In the genomic region with DNA sequence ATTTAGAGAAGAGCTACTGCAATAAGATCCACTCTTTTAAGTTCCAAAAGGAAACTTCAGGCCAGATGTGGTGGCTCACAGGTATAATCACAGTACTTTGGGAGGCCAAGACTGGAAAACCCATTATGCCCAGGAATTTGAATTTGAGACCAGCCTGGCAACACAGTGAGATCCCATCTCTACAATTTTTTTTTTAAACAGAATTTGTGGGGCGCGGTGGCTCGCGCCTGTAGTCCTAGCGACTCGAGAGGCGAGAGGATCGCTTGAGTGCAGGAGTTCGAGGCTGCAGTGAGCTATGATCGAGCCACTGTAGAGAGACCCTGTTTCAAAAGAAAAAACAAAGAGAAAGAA, we compare ENCODE assay signal across 8 cellular contexts. TPM values are rescaled to one million over a fixed set of nuclear protein-coding genes. Genes with fewer than 3 reads are reported as not detected.
A peak's percentile ranks its signal among the peaks of the same experiment; 100 is the strongest.
DNase-seq lines count a peak whose midpoint lies in the region; ATAC-seq, FAIRE-seq and TF ChIP-seq lines count a peak whose summit lies in the region.

No MANE protein-coding gene starts in this region.

- TF ChIP-seq CTCF in HepG2 (CRISPR knock-in tag; IDR thresholded peaks at IDR 0.05) (no peak), thyroid gland (IDR thresholded peaks at IDR 0.05) (no peak)

- TF ChIP-seq RAD21 in HepG2 (CRISPR knock-in tag; IDR thresholded peaks at IDR 0.05) = no peak

- no peaks in the 10 kb centered on the region; a peak in 1 of 5 replicates for H3K27me3 ChIP-seq in HepG2 (ENCODE audit: control insufficient read depth in 1 of 2, insufficient read depth in 2 of 2, low read length in 2 of 2)
- no peaks in the 10 kb centered on the region for H3K27me3 ChIP-seq in thyroid gland

- H3K27ac Mint-ChIP-seq in activated naive CD8-positive, alpha-beta T cell treated with anti-CD3 and anti-CD28 coated beads, Interleukin-2, amount 50 U/mL, for 24 hours = peak overlapping the region; percentile 91

- H3K4me1 ChIP-seq in HepG2 (ENCODE audit: insufficient read depth, low read length) (peaks cover 35% of the 10 kb centered on the region), thyroid gland (peaks cover 5 to 24% of the 10 kb centered on the region in 2 donors)

- H3K9ac ChIP-seq in HepG2 (ENCODE audit: insufficient read depth, low read depth, low read length) = peak overlapping the region; percentile 96

- no peaks in the 10 kb centered on the region for H3K9me3 Mint-ChIP-seq in activated naive CD8-positive, alpha-beta T cell treated with anti-CD3 and anti-CD28 coated beads, Interleukin-2, amount 50 U/mL, for 24 hours

- peaks cover 28% of the 10 kb centered on the region for H3K79me2 ChIP-seq in HepG2 (ENCODE audit: insufficient read depth, low read length)

- no peak for FAIRE-seq in HepG2 (lab: Jason Lieb, UNC)

- BruUV-seq in HepG2 (replicated peaks; lab: Mats Ljungman, UMichigan) = no TSS peak

- H3K27ac ChIP-seq in HepG2 (ENCODE audit: extremely low read length, insufficient read depth, low read length) (peak overlapping the region; percentile 90), thyroid gland (peak overlapping the region in 2 of 3 donors; percentile 78 to 85)

- in situ Hi-C loops in HepG2 (cut with HindIII; ENCODE audit: extremely low pct_ligation_motif_present, low pct_unique_long_range_greater_than_20kb) = no loop called here

- peaks cover 0 to 18% of the 10 kb centered on the region in 2 experiments; a peak in 3 of 5 replicates for H3K36me3 ChIP-seq in HepG2 (replicated peaks in 1 of 2; ENCODE audit: control insufficient read depth in 1 of 2, insufficient read depth in 2 of 2, low read length in 2 of 2)
- H3K36me3 ChIP-seq in thyroid gland = no peaks in the 10 kb centered on the region

- TF ChIP-seq POLR2A in HepG2 (IDR thresholded peaks at IDR 0.05; ENCODE audit: insufficient read depth in 1 of 2, low read depth in 2 of 2, low read length in 2 of 2) (no peak), thyroid gland (IDR thresholded peaks at IDR 0.05) (no peak)

- H3K4me1 Mint-ChIP-seq in activated naive CD8-positive, alpha-beta T cell treated with anti-CD3 and anti-CD28 coated beads, Interleukin-2, amount 50 U/mL, for 24 hours = peaks cover 31% of the 10 kb centered on the region

- H3K9me3 ChIP-seq in HepG2 (ENCODE audit: low read length) = no peaks in the 10 kb centered on the region
- no peaks in the 10 kb centered on the region for H3K9me3 ChIP-seq in thyroid gland

- no peak for DNase-seq in activated CD4-positive, CD25-positive, alpha-beta regulatory T cell treated with anti-CD3 and anti-CD28 coated beads, Interleukin-2, amount 50 U/mL, for 72 hours
- DNase-seq in activated naive CD8-positive, alpha-beta T cell treated with anti-CD3 and anti-CD28 coated beads, Interleukin-2, amount 50 U/mL, for 24 hours = no peak
- no peak for DNase-seq in HepG2 (ENCODE audit: low spot score)
- no peak for DNase-seq in thyroid gland
- no peak for DNase-seq in COLO668 (lab: John Stamatoyannopoulos, UW; ENCODE audit: unreplicated experiment)
- DNase-seq in sciatic nerve (ENCODE audit: low spot score) = no peak
- no peak for DNase-seq in COR-L47 (lab: John Stamatoyannopoulos, UW)

- POLR2A ChIA-PET in HepG2 (lab: Yijun Ruan, JAX) = interaction anchor here (0.6 to 1.6 kb wide), 3 partner anchors 9 to 13 kb away, joined by 3 to 5 read pairs (median 5); no protein-coding TSS in a partner anchor

- TF ChIP-seq EP300 in HepG2 (IDR thresholded peaks at IDR 0.05; ENCODE audit: low read depth in 2 of 2, low read length in 2 of 2) (no peak), HepG2 (CRISPR knock-in tag; IDR thresholded peaks at IDR 0.05; ENCODE audit: borderline replicate concordance) (no peak)

- 2% methylated on average over 10 of the region's 10 CpGs for WGBS in HepG2 (ENCODE audit: low lambda C conversion rate)
- 3 to 6% methylated on average over 10 of the region's 10 CpGs for WGBS in thyroid gland, 2 donors

- CTCF ChIA-PET in HepG2 (lab: Yijun Ruan, JAX; ENCODE audit: low intra/inter-chr PET ratio, low total read pairs) = interaction anchor here (1.8 kb wide), 1 partner anchor 17 kb away, joined by 13 read pairs; no protein-coding TSS in a partner anchor

- ATAC-seq in activated CD4-positive, CD25-positive, alpha-beta regulatory T cell treated with anti-CD3 and anti-CD28 coated beads, Interleukin-2, amount 50 U/mL, for 24 hours = peak; percentile 13 to 14
- no peak for ATAC-seq in activated naive CD8-positive, alpha-beta T cell treated with anti-CD3 and anti-CD28 coated beads, Interleukin-2, amount 50 U/mL, for 24 hours
- ATAC-seq in HepG2 (no peak), sciatic nerve (no peak)

- peaks cover 9% of the 10 kb centered on the region; the same call in 1 of the 2 replicates for H4K20me1 ChIP-seq in HepG2 (ENCODE audit: insufficient read depth, low read length)

- H3K4me3 Mint-ChIP-seq in activated naive CD8-positive, alpha-beta T cell treated with anti-CD3 and anti-CD28 coated beads, Interleukin-2, amount 50 U/mL, for 24 hours = peak overlapping the region; percentile 96

- H3K27me3 Mint-ChIP-seq in activated naive CD8-positive, alpha-beta T cell treated with anti-CD3 and anti-CD28 coated beads, Interleukin-2, amount 50 U/mL, for 24 hours = no peaks in the 10 kb centered on the region

- no peaks in the 10 kb centered on the region for H3K36me3 Mint-ChIP-seq in activated naive CD8-positive, alpha-beta T cell treated with anti-CD3 and anti-CD28 coated beads, Interleukin-2, amount 50 U/mL, for 24 hours (ENCODE audit: low read depth)

- peak overlapping the region; percentile 60 for H2AFZ ChIP-seq in HepG2 (ENCODE audit: low read length)

- intact Hi-C loops in HepG2 (cut with micrococcal nuclease; ENCODE audit: unreplicated experiment) = loop anchor here (2.0 kb wide), 1 partner anchor 105 kb away; the partner anchor contains the start of genes EARS2 and UBFD1
- intact Hi-C loops in thyroid gland (cut with DNase I) = no loop called here
- intact Hi-C loops in sciatic nerve (cut with DNase I) = no loop called here

- H3K4me3 ChIP-seq in HepG2 (replicated peaks in 1 of 3; ENCODE audit: insufficient read depth in 1 of 3, low read depth in 2 of 3, low read length in 3 of 3) (peak overlapping the region; percentile 85 to 100 (median 87)), thyroid gland (replicated peaks in 1 of 3) (peak overlapping the region in 2 of 3 donors; percentile 77 to 85)

- H3K4me2 ChIP-seq in HepG2 (ENCODE audit: low read depth, low read length) = peak overlapping the region; percentile 92

TF ChIP-seq in HepG2, 621 proteins besides CTCF, POLR2A, EP300 and RAD21 (continues in another document):
- TF ChIP-seq SATB2 (CRISPR knock-in tag; IDR thresholded peaks at IDR 0.05) (no peak), ZNF615 (CRISPR knock-in tag; IDR thresholded peaks at IDR 0.05; ENCODE audit: borderline replicate concordance) (peak; percentile 8; the same call in 1 of the 2 replicates)

RNA-seq across cellular contexts. Expression of gene COG7, which starts 0.8 kb away (rescaled TPM):
- total RNA-seq in HepG2 (2016; rRNA removed; fragmentation: Illumina TruSeq; extraction: Trizol) (12.6 and 15.4 TPM in 2 replicates), thyroid gland (10 to 100 TPM; 27.5 to 35.1 (median 30.8) TPM), sciatic nerve (29.4 TPM)
- 9.2 and 9.5 TPM in 2 replicates for total RNA-seq in HepG2 (2016; cell fraction: cytosol; rRNA removed; fragmentation: Illumina TruSeq; extraction: Trizol; ENCODE audit: low read depth)
- 14.1 and 14.7 TPM in 2 replicates for total RNA-seq in HepG2 (2016; cell fraction: insoluble cytoplasmic fraction; rRNA removed; fragmentation: Illumina TruSeq; extraction: Trizol)
- 8.1 and 9.4 TPM in 2 replicates for total RNA-seq in HepG2 (2016; cell fraction: membrane; rRNA removed; fragmentation: Illumina TruSeq; extraction: Trizol)
- 16.3 and 18.0 TPM in 2 replicates for total RNA-seq in HepG2 (2016; cell fraction: nucleus; rRNA removed; fragmentation: Illumina TruSeq; extraction: Trizol)
- 51.0 and 54.5 TPM in 2 replicates for polyA plus RNA-seq in HepG2 (2011; rRNA removed)
- polyA plus RNA-seq in HepG2 (2011; cell fraction: cytosol; rRNA removed) = 32.5 and 55.6 TPM in 2 replicates
- 105 and 118 TPM in 2 replicates for polyA plus RNA-seq in HepG2 (2011; cell fraction: nucleus; rRNA removed)
- polyA plus RNA-seq in HepG2 (2012) = 18.4 and 20.0 TPM in 2 replicates
- polyA plus RNA-seq in HepG2 (2016; cell fraction: cytosol; fragmentation: Illumina TruSeq; extraction: Trizol; ENCODE audit: low read depth) = 1.5 and 2.3 TPM in 2 replicates
- 22.3 and 23.7 TPM in 2 replicates for polyA plus RNA-seq in HepG2 (2016; cell fraction: insoluble cytoplasmic fraction; fragmentation: Illumina TruSeq; extraction: Trizol; ENCODE audit: low read depth)
- 3.7 and 4.9 TPM in 2 replicates for polyA plus RNA-seq in HepG2 (2016; cell fraction: membrane; fragmentation: Illumina TruSeq; extraction: Trizol; ENCODE audit: low read depth)
- 47.6 and 49.5 TPM in 2 replicates for polyA plus RNA-seq in HepG2 (2016; cell fraction: nucleus; fragmentation: Illumina TruSeq; extraction: Trizol; ENCODE audit: insufficient read depth, low read depth)
- polyA minus RNA-seq in HepG2 (2011; rRNA and poly(A)+ RNA removed; ENCODE audit: low replicate concordance) = 44.8 and 70.9 TPM in 2 replicates
- 14.6 and 17.4 TPM in 2 replicates for polyA minus RNA-seq in HepG2 (2011; cell fraction: cytosol; rRNA and poly(A)+ RNA removed)
- 42.8 and 50.6 TPM in 2 replicates for polyA minus RNA-seq in HepG2 (2011; cell fraction: nucleus; rRNA and poly(A)+ RNA removed)

RNA-seq across cellular contexts. Expression of gene GGA2, which starts 58.1 kb away (rescaled TPM):
- total RNA-seq in HepG2 (2016; rRNA removed; fragmentation: Illumina TruSeq; extraction: Trizol) (69.8 and 93.1 TPM in 2 replicates), thyroid gland (100 to 1,000 TPM; 103 to 190 (median 159) TPM), sciatic nerve (62.9 TPM)
- total RNA-seq in HepG2 (2016; cell fraction: cytosol; rRNA removed; fragmentation: Illumina TruSeq; extraction: Trizol; ENCODE audit: low read depth) = 52.6 and 57.4 TPM in 2 replicates
- total RNA-seq in HepG2 (2016; cell fraction: insoluble cytoplasmic fraction; rRNA removed; fragmentation: Illumina TruSeq; extraction: Trizol) = 76.8 and 80.6 TPM in 2 replicates
- total RNA-seq in HepG2 (2016; cell fraction: membrane; rRNA removed; fragmentation: Illumina TruSeq; extraction: Trizol) = 41.5 and 45.8 TPM in 2 replicates
- total RNA-seq in HepG2 (2016; cell fraction: nucleus; rRNA removed; fragmentation: Illumina TruSeq; extraction: Trizol) = 84.5 and 97.4 TPM in 2 replicates
- polyA plus RNA-seq in HepG2 (2011; rRNA removed) = 51.5 and 52.3 TPM in 2 replicates
- polyA plus RNA-seq in HepG2 (2011; cell fraction: cytosol; rRNA removed) = 25.4 and 28.7 TPM in 2 replicates
- 184 and 204 TPM in 2 replicates for polyA plus RNA-seq in HepG2 (2011; cell fraction: nucleus; rRNA removed)
- polyA plus RNA-seq in HepG2 (2012) = 70.4 and 97.1 TPM in 2 replicates
- 4.7 and 5.8 TPM in 2 replicates for polyA plus RNA-seq in HepG2 (2016; cell fraction: cytosol; fragmentation: Illumina TruSeq; extraction: Trizol; ENCODE audit: low read depth)
- 87.5 and 99.8 TPM in 2 replicates for polyA plus RNA-seq in HepG2 (2016; cell fraction: insoluble cytoplasmic fraction; fragmentation: Illumina TruSeq; extraction: Trizol; ENCODE audit: low read depth)
- 11.1 and 11.7 TPM in 2 replicates for polyA plus RNA-seq in HepG2 (2016; cell fraction: membrane; fragmentation: Illumina TruSeq; extraction: Trizol; ENCODE audit: low read depth)
- polyA plus RNA-seq in HepG2 (2016; cell fraction: nucleus; fragmentation: Illumina TruSeq; extraction: Trizol; ENCODE audit: insufficient read depth, low read depth) = 238 and 249 TPM in 2 replicates
- 58.5 and 111 TPM in 2 replicates for polyA minus RNA-seq in HepG2 (2011; rRNA and poly(A)+ RNA removed; ENCODE audit: low replicate concordance)
- 31.9 and 47.6 TPM in 2 replicates for polyA minus RNA-seq in HepG2 (2011; cell fraction: cytosol; rRNA and poly(A)+ RNA removed)
- 134 and 143 TPM in 2 replicates for polyA minus RNA-seq in HepG2 (2011; cell fraction: nucleus; rRNA and poly(A)+ RNA removed)

Comparison
In these comparisons a context has a peak if more than half of its experiments do, and no peak if none do; other contexts are left out.
1. ATAC-seq: peak in activated CD4-positive, CD25-positive, alpha-beta regulatory T cell treated with anti-CD3 and anti-CD28 coated beads, Interleukin-2, amount 50 U/mL, for 24 hours (2 of 2); none in activated naive CD8-positive, alpha-beta T cell treated with anti-CD3 and anti-CD28 coated beads, Interleukin-2, amount 50 U/mL, for 24 hours (single experiment), HepG2 (single experiment) and sciatic nerve (single experiment).